In genomic region chr3:47282424-47283192, GRCh38 we compare ENCODE assay signal across 1 cellular context.
TF ChIP-seq lines count a peak whose summit lies in the region.

TSS of gene KIF9 (minus strand) at chr3:47282799. CDS start at chr3:47277374, 5,425 bp downstream.
TSS of gene KLHL18 (plus strand) at chr3:47282944. CDS start at chr3:47282966, 22 bp downstream.

TF ChIP-seq in K562, 482 proteins besides CTCF, POLR2A, EP300 and RAD21 (continued from another document and continues in another):
- TF ChIP-seq ZNF41 (CRISPR knock-in tag; conservative IDR thresholded peaks at IDR 0.05) (no peak), PBX2 (CRISPR knock-in tag; IDR thresholded peaks at IDR 0.05; ENCODE audit: low read depth) (no peak), PBX2 (tag; conservative IDR thresholded peaks at IDR 0.05; ENCODE audit: low read depth) (no peak), HMGN3 (IDR thresholded peaks at IDR 0.05; ENCODE audit: borderline replicate concordance, extremely low read depth, insufficient read length, low read depth, low read length) (peak; percentile 86), ZNF316 (IDR thresholded peaks at IDR 0.05) (no peak), MYC (IDR thresholded peaks at IDR 0.05; ENCODE audit: low read depth, low read length) (peak; percentile 96), MYC (CRISPR knock-in tag; IDR thresholded peaks at IDR 0.05; ENCODE audit: borderline replicate concordance, low read depth) (0 out of 2 replicates have a peak, but pooled peaks have one; percentile 15), EP400 (IDR thresholded peaks at IDR 0.05) (peak; percentile 99), GATAD2A (IDR thresholded peaks at IDR 0.05) (no peak), HDAC1 (IDR thresholded peaks at IDR 0.05) (peak; percentile 100), SRSF3 (IDR thresholded peaks at IDR 0.05; ENCODE audit: insufficient read depth, low read length) (peak; percentile 74; the same call in 1 of the 2 replicates), CBX5 (IDR thresholded peaks at IDR 0.05; ENCODE audit: borderline replicate concordance, low read depth) (peak; percentile 63; the same call in 1 of the 2 replicates), TEAD4 (IDR thresholded peaks at IDR 0.05; ENCODE audit: low read length) (0 out of 2 replicates have a peak, but pooled peaks have one; percentile 30), TEAD4 (CRISPR knock-in tag; IDR thresholded peaks at IDR 0.05; ENCODE audit: borderline replicate concordance) (no peak), HOMEZ (CRISPR knock-in tag; IDR thresholded peaks at IDR 0.05) (no peak), POLR3A (IDR thresholded peaks at IDR 0.05; ENCODE audit: borderline replicate concordance, extremely low read depth, insufficient read depth, insufficient read length) (no peak), ATF2 (CRISPR knock-in tag; IDR thresholded peaks at IDR 0.05) (peak; percentile 93), TFE3 (CRISPR knock-in tag; IDR thresholded peaks at IDR 0.05) (no peak), ZNF507 (tag; conservative IDR thresholded peaks at IDR 0.05) (no peak), TGIF2 (CRISPR knock-in tag; IDR thresholded peaks at IDR 0.05) (no peak), IFI16 (CRISPR knock-in tag; IDR thresholded peaks at IDR 0.05) (no peak), KAT2B (IDR thresholded peaks at IDR 0.05; ENCODE audit: low read depth, low read length) (no peak), U2AF2 (optimal IDR thresholded peaks at IDR 0.05; ENCODE audit: low read depth, low read length) (no peak), ZNF324 (CRISPR knock-in tag; IDR thresholded peaks at IDR 0.05) (no peak), THRAP3 (IDR thresholded peaks at IDR 0.05; ENCODE audit: borderline replicate concordance) (no peak), ZNF263 (CRISPR knock-in tag; IDR thresholded peaks at IDR 0.05; ENCODE audit: borderline replicate concordance) (peak; percentile 90), ZNF449 (CRISPR knock-in tag; IDR thresholded peaks at IDR 0.05) (no peak), ZBTB26 (CRISPR knock-in tag; IDR thresholded peaks at IDR 0.05) (peak; percentile 84; the same call in 1 of the 2 replicates), ERF (CRISPR knock-in tag; IDR thresholded peaks at IDR 0.05) (no peak; the same call in 1 of the 2 replicates), DEAF1 (CRISPR knock-in tag; IDR thresholded peaks at IDR 0.05) (no peak), ZBTB33 (CRISPR knock-in tag; IDR thresholded peaks at IDR 0.05) (no peak), TEAD2 (tag; IDR thresholded peaks at IDR 0.05) (no peak), TRIM28 (IDR thresholded peaks at IDR 0.05) (peak; percentile 57; the same call in 1 of the 2 replicates), KDM4B (IDR thresholded peaks at IDR 0.05; ENCODE audit: borderline replicate concordance in 2 of 2, low read depth in 1 of 2) (peak in 1 of 2 experiments; percentile 91; a peak in 2 of 4 replicates), CXXC5 (CRISPR knock-in tag; IDR thresholded peaks at IDR 0.05) (peak; percentile 98), CGGBP1 (CRISPR knock-in tag; IDR thresholded peaks at IDR 0.05) (no peak), SETDB1 (IDR thresholded peaks at IDR 0.05; ENCODE audit: low read length) (no peak), TSHZ1 (CRISPR knock-in tag; IDR thresholded peaks at IDR 0.05) (no peak), CREB5 (CRISPR knock-in tag; IDR thresholded peaks at IDR 0.05) (no peak), PML (IDR thresholded peaks at IDR 0.05; ENCODE audit: low read length) (no peak), ZNF764 (CRISPR knock-in tag; IDR thresholded peaks at IDR 0.05; ENCODE audit: low read depth) (no peak), SMAD4 (CRISPR knock-in tag; conservative IDR thresholded peaks at IDR 0.05) (peak; percentile 97), ZKSCAN8 (CRISPR knock-in tag; IDR thresholded peaks at IDR 0.05) (no peak), RB1 (IDR thresholded peaks at IDR 0.05; ENCODE audit: low read depth) (peak; percentile 86), MCM7 (IDR thresholded peaks at IDR 0.05) (peak in 1 of 2 experiments; percentile 43; a peak in 1 of 4 replicates), CCNT2 (IDR thresholded peaks at IDR 0.05; ENCODE audit: borderline replicate concordance, extremely low read depth, insufficient read length, low read depth, low read length) (peak; percentile 87)
